22 cellular contexts compared by ENCODE assay signal in genomic region chr6:36216559-36216958, GRCh38. TPM values are rescaled to one million over a fixed set of nuclear protein-coding genes. Genes with fewer than 3 reads are reported as not detected.
A peak's percentile ranks its signal among the peaks of the same experiment; 100 is the strongest.
DNase-seq lines count a peak whose midpoint lies in the region; ATAC-seq and TF ChIP-seq lines count a peak whose summit lies in the region.
"Had no signal": no experiment of that assay in that cellular context is flagged by ENCODE, and none has a peak within 500 bp of the region (broad histone marks: within the 10 kb centered on the region; RNA-seq: fewer than 3 reads in every experiment).

No MANE protein-coding gene starts in this region.

- peaks cover 0 to 94% (median 13%) of the 10 kb centered on the region in 3 donors for H3K36me3 ChIP-seq in tibial nerve

- H3K4me1 ChIP-seq in tibial nerve = no peaks in the 10 kb centered on the region
- H3K4me1 ChIP-seq: suprapubic skin had no signal

- WGBS in tibial nerve, 2 donors = 80 to 91% methylated on average over 2 of the region's 2 CpGs

- H3K27me3 Mint-ChIP-seq in activated naive CD8-positive, alpha-beta T cell treated with anti-CD3 and anti-CD28 coated beads, Interleukin-2, amount 50 U/mL, for 24 hours = no peaks in the 10 kb centered on the region
- H3K27me3 Mint-ChIP-seq: IgD-negative memory B cell had no signal

- DNase-seq in EL (peak; percentile 54), RPMI7951 (ENCODE audit: low read depth) (peak; percentile 61), epithelial cell of esophagus (ENCODE audit: low read depth) (peak; percentile 16), myocyte (ENCODE audit: low read depth) (peak; percentile 50), NCI-H128 (lab: John Stamatoyannopoulos, UW; ENCODE audit: unreplicated experiment) (no peak), tibial nerve (ENCODE audit: low spot score in 2 of 2) (no peak)
- no peak for DNase-seq in activated naive CD8-positive, alpha-beta T cell treated with anti-CD3 and anti-CD28 coated beads, Interleukin-2, amount 50 U/mL, for 24 hours
- DNase-seq: activated gamma-delta T cell, AML-193, aorta, dorsolateral prefrontal cortex, hippocampal formation, NCI-H2081 treated with DMSO at 0.1 percent for 48 hours, NCI-H524 treated with DMSO at 0.1 percent for 48 hours, OCI-M1, T1000 had no signal

- peaks cover 31% of the 10 kb centered on the region for H3K36me3 Mint-ChIP-seq in activated naive CD8-positive, alpha-beta T cell treated with anti-CD3 and anti-CD28 coated beads, Interleukin-2, amount 50 U/mL, for 24 hours (ENCODE audit: low read depth)

- no peak overlapping the region for H3K4me3 Mint-ChIP-seq in activated naive CD8-positive, alpha-beta T cell treated with anti-CD3 and anti-CD28 coated beads, Interleukin-2, amount 50 U/mL, for 24 hours
- H3K4me3 Mint-ChIP-seq: IgD-negative memory B cell had no signal

- no peaks in the 10 kb centered on the region for H3K27me3 ChIP-seq in tibial nerve
- H3K27me3 ChIP-seq: dorsolateral prefrontal cortex, suprapubic skin had no signal

- H3K9me3 ChIP-seq in tibial nerve = no peaks in the 10 kb centered on the region
- H3K9me3 ChIP-seq: suprapubic skin had no signal

- H3K27ac ChIP-seq in tibial nerve = no peak overlapping the region
- H3K27ac ChIP-seq: suprapubic skin had no signal

- no peak overlapping the region for H3K27ac Mint-ChIP-seq in activated naive CD8-positive, alpha-beta T cell treated with anti-CD3 and anti-CD28 coated beads, Interleukin-2, amount 50 U/mL, for 24 hours

- TF ChIP-seq POLR2A in tibial nerve (IDR thresholded peaks at IDR 0.05) = no peak

- no peak overlapping the region for H3K4me3 ChIP-seq in epithelial cell of esophagus (ENCODE audit: low read length)
- H3K4me3 ChIP-seq in tibial nerve = no peak overlapping the region
- H3K4me3 ChIP-seq: dorsolateral prefrontal cortex, suprapubic skin had no signal

- no peak for TF ChIP-seq EP300 in tibial nerve (IDR thresholded peaks at IDR 0.05)

- no peak for ATAC-seq in activated naive CD8-positive, alpha-beta T cell treated with anti-CD3 and anti-CD28 coated beads, Interleukin-2, amount 50 U/mL, for 24 hours
- ATAC-seq in HG02588 (IDR thresholded peaks at IDR 0.05; ENCODE audit: unreplicated experiment) = no peak
- ATAC-seq: esophagus mucosa had no signal

- H3K9me3 Mint-ChIP-seq in activated naive CD8-positive, alpha-beta T cell treated with anti-CD3 and anti-CD28 coated beads, Interleukin-2, amount 50 U/mL, for 24 hours = no peaks in the 10 kb centered on the region
- H3K9me3 Mint-ChIP-seq: IgD-negative memory B cell had no signal

- TF ChIP-seq CTCF in epithelial cell of esophagus (IDR thresholded peaks at IDR 0.05; ENCODE audit: insufficient read depth, low read depth, low read length, missing control alignments) (no peak), tibial nerve (IDR thresholded peaks at IDR 0.05) (no peak)

- H3K4me1 Mint-ChIP-seq in activated naive CD8-positive, alpha-beta T cell treated with anti-CD3 and anti-CD28 coated beads, Interleukin-2, amount 50 U/mL, for 24 hours = no peaks in the 10 kb centered on the region

RNA-seq across cellular contexts. Expression of gene BRPF3, which starts 20.0 kb away (rescaled TPM):
- total RNA-seq in RPMI7951 (2014; rRNA removed; shearing (Covaris generic)) = 7.8 and 8.7 TPM in 2 replicates
- total RNA-seq in myocyte = 18.5 and 23.2 TPM in 2 replicates
- polyA plus RNA-seq in myocyte (2012) = 13.8 TPM
- 10 to 100 TPM; 18.4 to 32.7 (median 23.9) TPM for total RNA-seq in tibial nerve

RNA-seq across cellular contexts. Expression of gene PNPLA1, which starts 53.3 kb away (rescaled TPM):
- not detected in 2 replicates for total RNA-seq in RPMI7951 (2014; rRNA removed; shearing (Covaris generic))
- total RNA-seq in myocyte (not detected in 2 replicates), tibial nerve (under 1 TPM in 2 of 4 donors, not detected in 2; 0.21 to 0.30 TPM)
- not detected for polyA plus RNA-seq in myocyte (2012)
- total RNA-seq: G401, kidney epithelial cell had no signal

Comparison
In these comparisons a context has a peak if more than half of its experiments do, and no peak if none do; other contexts are left out.
1. DNase-seq: peak in EL (single experiment), RPMI7951 (single experiment), epithelial cell of esophagus (single experiment) and myocyte (single experiment); none in NCI-H128 (single experiment), tibial nerve (0 of 2) and activated naive CD8-positive, alpha-beta T cell treated with anti-CD3 and anti-CD28 coated beads, Interleukin-2, amount 50 U/mL, for 24 hours (single experiment).